ENCODE assay signal across 10 cellular contexts in genomic region chr12:92431146-92431545, GRCh38.
A peak's percentile ranks its signal among the peaks of the same experiment; 100 is the strongest.
DNase-seq lines count a peak whose midpoint lies in the region; ATAC-seq and TF ChIP-seq lines count a peak whose summit lies in the region.
"Had no signal": no experiment of that assay in that cellular context is flagged by ENCODE, and none has a peak within 500 bp of the region (broad histone marks: within the 10 kb centered on the region; RNA-seq: fewer than 3 reads in every experiment).

No MANE protein-coding gene starts in this region.

- no peaks in the 10 kb centered on the region for H4K20me1 ChIP-seq in SK-N-SH (ENCODE audit: insufficient read depth)

- no peaks in the 10 kb centered on the region for H3K9me2 ChIP-seq in SK-N-SH

- peak overlapping the region; percentile 10 to 57 (median 49) for H3K27ac Mint-ChIP-seq in IgD-negative memory B cell
- H3K27ac Mint-ChIP-seq: type B pancreatic cell had no signal

- no peak overlapping the region for H3K4me2 ChIP-seq in SK-N-SH

- no peak for TF ChIP-seq EP300 in SK-N-SH (IDR thresholded peaks at IDR 0.05; ENCODE audit: borderline replicate concordance in 1 of 2, low read depth in 1 of 2, low read length in 1 of 2)

- intact Hi-C loops in left cardiac atrium (cut with DNase I): no loop called here

- H3K4me3 ChIP-seq in GM12864 (ENCODE audit: low read depth, low read length) (no peak overlapping the region), SK-N-SH (ENCODE audit: low read depth in 2 of 2, low read length in 1 of 2) (no peak overlapping the region)
- H3K4me3 ChIP-seq: right lobe of liver had no signal

- POLR2A ChIA-PET in SK-N-SH (lab: Yijun Ruan, JAX): no interaction called here

- peaks cover 0 to 7% (median 5%) of the 10 kb centered on the region in 3 donors for H3K9me3 Mint-ChIP-seq in IgD-negative memory B cell

- no peaks in the 10 kb centered on the region for H3K9me3 ChIP-seq in SK-N-SH
- H3K9me3 ChIP-seq: right lobe of liver had no signal

- CTCF ChIA-PET in SK-N-SH (lab: Yijun Ruan, JAX): interaction anchor here (0.5 to 2.1 kb wide), 2 partner anchors 23 to 942 kb away, joined by 3 to 6 read pairs; no protein-coding TSS in a partner anchor

- 58% methylated on average over 4 of the region's 5 CpGs for whole genome bisulfite sequencing in SK-N-SH (ENCODE audit: low lambda C conversion rate)

- H3K27me3 Mint-ChIP-seq in IgD-negative memory B cell: no peaks in the 10 kb centered on the region
- H3K27me3 Mint-ChIP-seq: type B pancreatic cell had no signal

- no peaks in the 10 kb centered on the region for H3K36me3 Mint-ChIP-seq in IgD-negative memory B cell
- H3K36me3 Mint-ChIP-seq: type B pancreatic cell had no signal

- H3K4me3 Mint-ChIP-seq in IgD-negative memory B cell: peak overlapping the region in 1 of 4 donors; percentile 15
- H3K4me3 Mint-ChIP-seq: type B pancreatic cell had no signal

- H3F3A ChIP-seq in SK-N-SH (replicated peaks; ENCODE audit: insufficient read depth): no peaks in the 10 kb centered on the region

- H3K27ac ChIP-seq in SK-N-SH (ENCODE audit: low read depth in 2 of 2, low read length in 1 of 2): no peak overlapping the region
- H3K27ac ChIP-seq: right lobe of liver had no signal

- H3K4me1 Mint-ChIP-seq in IgD-negative memory B cell: peaks cover 45 to 56% (median 50%) of the 10 kb centered on the region in 3 donors

- H3K79me2 ChIP-seq in SK-N-SH (ENCODE audit: insufficient read depth): no peaks in the 10 kb centered on the region

- TF ChIP-seq CTCF in GM12864 (IDR thresholded peaks at IDR 0.05; ENCODE audit: low read depth, low read length, missing control alignments) (peak; percentile 28), SK-N-SH (IDR thresholded peaks at IDR 0.05) (no peak)

- H3K36me3 ChIP-seq in SK-N-SH (replicated peaks in 1 of 2; ENCODE audit: control insufficient read depth in 1 of 2, insufficient read depth in 2 of 2, low read length in 1 of 2): no peaks in the 10 kb centered on the region
- H3K36me3 ChIP-seq: right lobe of liver had no signal

- peak; percentile 43 for ATAC-seq in GM19452 (IDR thresholded peaks at IDR 0.05; ENCODE audit: unreplicated experiment)
- peak; percentile 27 to 38 for ATAC-seq in left cardiac atrium
- ATAC-seq in GM21528 (IDR thresholded peaks at IDR 0.05; ENCODE audit: low FRiP score, unreplicated experiment): no peak
- ATAC-seq in HG03196 (IDR thresholded peaks at IDR 0.05; ENCODE audit: unreplicated experiment): no peak

- H3K4me1 ChIP-seq in SK-N-SH (ENCODE audit: control insufficient read depth in 1 of 2, insufficient read depth in 2 of 2, low read depth in 1 of 2, low read length in 1 of 2): no peaks in the 10 kb centered on the region
- H3K4me1 ChIP-seq: right lobe of liver had no signal

- no peak overlapping the region for H3K9ac ChIP-seq in SK-N-SH

- no peaks in the 10 kb centered on the region for H3K27me3 ChIP-seq in SK-N-SH (ENCODE audit: insufficient read depth)
- H3K27me3 ChIP-seq: right lobe of liver had no signal

- no peak overlapping the region for H2AFZ ChIP-seq in SK-N-SH (ENCODE audit: low read depth)

- no peak for TF ChIP-seq RAD21 in SK-N-SH (IDR thresholded peaks at IDR 0.05; ENCODE audit: low read length)

- no peak for DNase-seq in GM12864 (ENCODE audit: low read depth)
- no peak for DNase-seq in left cardiac atrium
- DNase-seq in SK-N-SH: no peak
- DNase-seq in effector CD8-positive, alpha-beta T cell (lab: John Stamatoyannopoulos, UW): no peak

TF ChIP-seq in SK-N-SH, 30 proteins besides CTCF, POLR2A, EP300 and RAD21:
- TF ChIP-seq FOSL2 (IDR thresholded peaks at IDR 0.05; ENCODE audit: borderline replicate concordance, low read depth): no peak
- no peak for TF ChIP-seq RCOR1 (IDR thresholded peaks at IDR 0.05; ENCODE audit: low read length)
- no peak for TF ChIP-seq NRF1 (IDR thresholded peaks at IDR 0.05; ENCODE audit: low read depth, low read length)
- no peak for TF ChIP-seq RFX5 (IDR thresholded peaks at IDR 0.05; ENCODE audit: low read length)
- no peak for TF ChIP-seq JUND (IDR thresholded peaks at IDR 0.05)
- TF ChIP-seq MEF2A (IDR thresholded peaks at IDR 0.05; ENCODE audit: borderline replicate concordance, low read depth): no peak
- no peak for TF ChIP-seq TAF1 (IDR thresholded peaks at IDR 0.05; ENCODE audit: borderline replicate concordance, low read depth, low read length)
- no peak for TF ChIP-seq REST (IDR thresholded peaks at IDR 0.05; ENCODE audit: low read depth, low read length)
- TF ChIP-seq FOXM1 (IDR thresholded peaks at IDR 0.05; ENCODE audit: low read depth): no peak
- no peak for TF ChIP-seq PBX3 (IDR thresholded peaks at IDR 0.05)
- no peak for TF ChIP-seq IRF3 (IDR thresholded peaks at IDR 0.05; ENCODE audit: low read depth, low read length)
- TF ChIP-seq YY1 (IDR thresholded peaks at IDR 0.05; ENCODE audit: low read depth): no peak
- no peak for TF ChIP-seq ELF1 (IDR thresholded peaks at IDR 0.05)
- TF ChIP-seq EZH2phosphoT487 (IDR thresholded peaks at IDR 0.05; ENCODE audit: borderline replicate concordance, low read depth): no peak
- no peak for TF ChIP-seq MAX (IDR thresholded peaks at IDR 0.05; ENCODE audit: low read depth)
- TF ChIP-seq RXRA (IDR thresholded peaks at IDR 0.05; ENCODE audit: borderline replicate concordance, low read depth): no peak
- no peak for TF ChIP-seq FOXJ3 (CRISPR knock-in tag; IDR thresholded peaks at IDR 0.05)
- no peak for TF ChIP-seq MXI1 (IDR thresholded peaks at IDR 0.05; ENCODE audit: low read depth, low read length)
- no peak for TF ChIP-seq ZBTB33 (IDR thresholded peaks at IDR 0.05; ENCODE audit: borderline replicate concordance, low read depth)

Comparison
In these comparisons a context has a peak if more than half of its experiments do, and no peak if none do; other contexts are left out.
1. ATAC-seq: peak in GM19452 (single experiment) and left cardiac atrium (2 of 2); none in GM21528 (single experiment) and HG03196 (single experiment).